ENCODE assay signal across 9 cellular contexts in the genomic region with DNA sequence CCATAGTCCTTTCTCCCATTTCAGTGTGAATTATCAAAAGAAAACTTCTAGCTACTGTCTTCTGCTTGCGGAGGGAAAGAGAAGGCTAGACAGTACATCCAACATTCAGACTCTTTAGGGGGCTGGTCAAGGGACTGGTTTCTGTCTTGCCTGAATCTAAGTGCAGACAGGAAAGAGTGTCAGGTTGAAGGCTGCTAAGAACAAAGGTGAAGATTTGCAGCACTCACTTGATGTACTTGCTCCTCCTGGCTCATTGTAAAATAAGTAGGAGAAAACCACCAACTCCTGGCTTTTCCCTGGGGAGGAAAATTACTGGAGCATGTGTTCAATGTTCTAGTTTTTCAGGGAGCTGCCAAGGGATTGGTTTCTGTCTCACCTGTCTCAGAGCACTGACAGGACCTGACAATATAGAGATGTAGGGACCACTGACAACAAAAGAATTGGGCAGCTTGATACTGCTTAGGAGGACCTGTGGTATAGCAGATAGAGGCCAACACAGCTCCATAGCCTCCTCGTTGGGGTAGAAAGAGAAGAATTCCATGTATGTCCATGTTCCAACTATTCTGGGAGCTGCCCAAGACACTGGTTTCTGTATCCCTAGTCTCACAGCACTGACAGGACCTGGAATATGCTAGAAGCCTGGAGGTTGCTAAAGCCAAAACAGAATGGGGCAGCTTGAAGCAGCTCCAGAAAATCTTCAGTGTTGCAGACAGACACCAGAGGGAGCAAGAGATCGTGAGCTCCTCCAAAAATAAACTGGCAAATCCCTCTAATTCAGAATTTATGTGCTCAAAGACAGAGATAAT. TPM values are rescaled to one million over a fixed set of nuclear protein-coding genes. Genes with fewer than 3 reads are reported as not detected.
DNase-seq lines count a peak whose midpoint lies in the region; ATAC-seq and TF ChIP-seq lines count a peak whose summit lies in the region.
"Had no signal": no experiment of that assay in that cellular context is flagged by ENCODE, and none has a peak within 500 bp of the region (broad histone marks: within the 10 kb centered on the region; RNA-seq: fewer than 3 reads in every experiment).

No MANE protein-coding gene starts in this region.

- peak; percentile 35 to 47 for ATAC-seq in activated T-cell treated with anti-CD3 and anti-CD28 coated beads, Interleukin-2, amount 50 U/mL, for 72 hours (replicated peaks in 1 of 2)
- ATAC-seq in HG03039 (IDR thresholded peaks at IDR 0.05; ENCODE audit: unreplicated experiment): no peak

- H3K4me3 ChIP-seq in mesodermal cell (ENCODE audit: extremely low read depth, insufficient read depth, low read length, poor library complexity, severe bottlenecking): no peak overlapping the region

- 50 to 67% methylated on average over 1 to 3 of the region's 3 CpGs for WGBS in mesodermal cell (ENCODE audit: insufficient coverage in 2 of 2), 2 experiments

- H3K9me3 Mint-ChIP-seq in activated T-cell treated with anti-CD3 and anti-CD28 coated beads, Interleukin-2, amount 50 U/mL, for 72 hours: no peaks in the 10 kb centered on the region
- H3K9me3 Mint-ChIP-seq in chondrocyte (ENCODE audit: low read depth): no peaks in the 10 kb centered on the region

- H3K27ac Mint-ChIP-seq in activated T-cell treated with anti-CD3 and anti-CD28 coated beads, Interleukin-2, amount 50 U/mL, for 72 hours: peak overlapping the region; percentile 55
- H3K27ac Mint-ChIP-seq in chondrocyte (ENCODE audit: unreplicated experiment): no peak overlapping the region

- peak; percentile 7 to 24 for DNase-seq in activated T-cell treated with anti-CD3 and anti-CD28 coated beads, Interleukin-2, amount 50 U/mL, for 72 hours
- DNase-seq in activated T-cell treated with anti-CD3 and anti-CD28 coated beads for 4 hours (no peak), Kasumi-1 (lab: John Stamatoyannopoulos, UW) (peak; percentile 59 to 67), chondrocyte (ENCODE audit: low spot score) (no peak), NCI-H1105 (lab: John Stamatoyannopoulos, UW) (no peak), T1000 (lab: John Stamatoyannopoulos, UW) (no peak)

- H3K9me3 ChIP-seq in mesodermal cell (ENCODE audit: control insufficient read depth, low read length): no peaks in the 10 kb centered on the region

- H3K36me3 Mint-ChIP-seq in activated T-cell treated with anti-CD3 and anti-CD28 coated beads, Interleukin-2, amount 50 U/mL, for 72 hours (ENCODE audit: insufficient read depth in 2 of 2): no peaks in the 10 kb centered on the region
- no peaks in the 10 kb centered on the region for H3K36me3 Mint-ChIP-seq in chondrocyte (ENCODE audit: low read depth)

- H3K4me1 Mint-ChIP-seq in activated T-cell treated with anti-CD3 and anti-CD28 coated beads, Interleukin-2, amount 50 U/mL, for 72 hours (ENCODE audit: low read depth): no peaks in the 10 kb centered on the region
- H3K4me1 Mint-ChIP-seq in chondrocyte (ENCODE audit: low read depth): peaks cover 3% of the 10 kb centered on the region

- H3K36me3 ChIP-seq in mesodermal cell (ENCODE audit: control insufficient read depth, insufficient read depth, low read length): no peaks in the 10 kb centered on the region

- TF ChIP-seq CTCF in chondrocyte (IDR thresholded peaks at IDR 0.05): peak; percentile 88

- peak overlapping the region; percentile 6 for H3K27ac ChIP-seq in mesodermal cell (ENCODE audit: low read depth, low read length, severe bottlenecking)

- no peak overlapping the region for H3K4me3 Mint-ChIP-seq in activated T-cell treated with anti-CD3 and anti-CD28 coated beads, Interleukin-2, amount 50 U/mL, for 72 hours
- H3K4me3 Mint-ChIP-seq in chondrocyte (ENCODE audit: unreplicated experiment): no peak overlapping the region

- peaks cover 12% of the 10 kb centered on the region for H3K27me3 Mint-ChIP-seq in activated T-cell treated with anti-CD3 and anti-CD28 coated beads, Interleukin-2, amount 50 U/mL, for 72 hours (ENCODE audit: low read depth)
- H3K27me3 Mint-ChIP-seq in chondrocyte (ENCODE audit: low read depth): no peaks in the 10 kb centered on the region

- H3K4me1 ChIP-seq in mesodermal cell (ENCODE audit: control insufficient read depth, insufficient read depth, low read length, poor library complexity, severe bottlenecking): peaks cover 6% of the 10 kb centered on the region

RNA-seq across cellular contexts. Expression of gene MMP12, which starts 39.7 kb away (rescaled TPM):
- not detected for total RNA-seq in activated T-cell treated with anti-CD3 and anti-CD28 coated beads, Interleukin-2, amount 50 U/mL, for 72 hours
- total RNA-seq in chondrocyte: 0.17 to 0.18 TPM in 2 of 3 replicates, not detected in the other
- not detected for polyA plus RNA-seq in mesodermal cell (2013, experiment 1 of 2)
- not detected for polyA plus RNA-seq in mesodermal cell (2013, experiment 2 of 2)

RNA-seq across cellular contexts. Expression of gene MMP13, which starts 41.1 kb away (rescaled TPM):
- total RNA-seq in activated T-cell treated with anti-CD3 and anti-CD28 coated beads, Interleukin-2, amount 50 U/mL, for 72 hours: not detected
- total RNA-seq in chondrocyte: 0.60 to 7.2 TPM (median 6.5 TPM) in 3 replicates
- not detected for polyA plus RNA-seq in mesodermal cell (2013, experiment 1 of 2)
- 0.15 TPM for polyA plus RNA-seq in mesodermal cell (2013, experiment 2 of 2)
- polyA plus RNA-seq: adipose tissue had no signal

Comparison
In these comparisons a context has a peak if more than half of its experiments do, and no peak if none do; other contexts are left out.
1. DNase-seq: peak in activated T-cell treated with anti-CD3 and anti-CD28 coated beads, Interleukin-2, amount 50 U/mL, for 72 hours (2 of 2) and Kasumi-1 (2 of 2); none in activated T-cell treated with anti-CD3 and anti-CD28 coated beads for 4 hours (single experiment), chondrocyte (single experiment), NCI-H1105 (single experiment) and T1000 (single experiment).